In genomic region chr9:16039988-16040761, GRCh38 we compare ENCODE assay signal across 1 cellular context.
TF ChIP-seq lines count a peak whose summit lies in the region.

No MANE protein-coding gene starts in this region.

TF ChIP-seq in H1, 55 proteins besides CTCF, POLR2A, EP300 and RAD21 (continued from another document):
- TF ChIP-seq SIN3A (conservative IDR thresholded peaks at IDR 0.05 in 1 of 2, IDR thresholded peaks at IDR 0.05 in 1 of 2; ENCODE audit: low read depth in 1 of 2, low read length in 2 of 2) (0 out of 4 replicates have a peak, but pooled peaks have one; percentile 57 to 71), CBX5 (IDR thresholded peaks at IDR 0.05; ENCODE audit: low read depth, low read length) (no peak), SUZ12 (IDR thresholded peaks at IDR 0.05; ENCODE audit: low read length) (no peak), ASH2L (IDR thresholded peaks at IDR 0.05; ENCODE audit: low read length) (peak; percentile 61), CTBP2 (IDR thresholded peaks at IDR 0.05; ENCODE audit: borderline replicate concordance, insufficient read depth, insufficient read length, low read length) (peak; percentile 84), YY1 (IDR thresholded peaks at IDR 0.05; ENCODE audit: low read depth, low read length) (0 out of 2 replicates have a peak, but pooled peaks have one; percentile 20), NRF1 (IDR thresholded peaks at IDR 0.05; ENCODE audit: low read depth, low read length) (no peak), NANOG (IDR thresholded peaks at IDR 0.05; ENCODE audit: insufficient read depth, low read depth, low read length, poor library complexity, severe bottlenecking) (peak; percentile 47), RXRA (IDR thresholded peaks at IDR 0.05; ENCODE audit: insufficient read depth, low read depth, low read length) (0 out of 2 replicates have a peak, but pooled peaks have one; percentile 32)
- TF ChIP-seq, protein P1, sequence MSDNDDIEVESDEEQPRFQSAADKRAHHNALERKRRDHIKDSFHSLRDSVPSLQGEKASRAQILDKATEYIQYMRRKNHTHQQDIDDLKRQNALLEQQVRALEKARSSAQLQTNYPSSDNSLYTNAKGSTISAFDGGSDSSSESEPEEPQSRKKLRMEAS (IDR thresholded peaks at IDR 0.05), result peak; percentile 59; the same call in 1 of the 2 replicates
